ENCODE assay signal across 8 cellular contexts in the genomic region with DNA sequence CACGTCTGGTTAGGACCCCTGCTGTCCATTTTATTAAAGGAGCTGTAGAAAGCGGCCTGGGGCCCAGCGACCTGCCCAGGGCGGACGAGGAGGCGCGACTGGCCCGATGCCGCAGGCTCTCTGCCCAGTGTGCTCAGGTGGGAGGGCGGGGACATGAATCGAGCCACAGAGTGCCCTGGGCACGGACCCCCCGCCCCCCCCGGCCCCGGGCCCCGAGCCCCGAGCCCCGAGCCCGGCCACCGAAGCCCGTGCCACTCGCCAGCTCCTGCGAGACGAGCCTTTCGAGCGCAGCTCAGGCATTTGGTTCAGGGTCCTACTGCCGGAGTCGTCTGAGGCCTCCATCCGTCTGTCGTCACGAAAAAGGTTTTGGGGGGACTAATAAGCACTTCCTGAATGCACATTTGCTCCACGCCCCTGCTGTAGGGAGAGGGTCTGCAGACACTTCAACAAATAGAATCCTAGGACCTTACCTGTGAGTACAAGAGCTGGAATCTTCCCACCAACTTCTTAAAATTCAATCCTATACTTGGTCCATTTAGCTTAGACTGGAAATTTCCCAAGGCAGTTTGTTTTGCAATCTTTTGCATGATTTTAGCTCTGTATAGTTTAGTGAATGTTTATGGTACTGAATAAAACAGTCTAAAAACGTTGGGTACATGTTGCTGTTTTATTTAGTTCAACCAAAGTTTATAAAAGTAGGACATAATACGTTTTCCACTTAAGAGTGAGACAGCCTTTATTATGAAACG. TPM values are rescaled to one million over a fixed set of nuclear protein-coding genes. Genes with fewer than 3 reads are reported as not detected.
DNase-seq lines count a peak whose midpoint lies in the region; ATAC-seq and TF ChIP-seq lines count a peak whose summit lies in the region.

No MANE protein-coding gene starts in this region.

- H3K36me3 ChIP-seq in GM23338 (ENCODE audit: insufficient read depth): no peaks in the 10 kb centered on the region
- H3K36me3 ChIP-seq in Loucy (ENCODE audit: insufficient read depth, low read length): no peaks in the 10 kb centered on the region
- no peaks in the 10 kb centered on the region for H3K36me3 ChIP-seq in iPS-18a (ENCODE audit: control insufficient read depth, low read depth, low read length)
- no peaks in the 10 kb centered on the region for H3K36me3 ChIP-seq in spleen

- H3K4me1 Mint-ChIP-seq in GM23338: peaks cover 30% of the 10 kb centered on the region
- H3K4me1 Mint-ChIP-seq in activated naive CD8-positive, alpha-beta T cell treated with anti-CD3 and anti-CD28 coated beads, Interleukin-2, amount 10 ng/mL, durations not matched to agents 7 days and 5 days: peaks cover 40% of the 10 kb centered on the region

- TF ChIP-seq POLR2A in spleen (IDR thresholded peaks at IDR 0.05): no peak

- H2AFZ ChIP-seq in GM23338 (peak overlapping the region; percentile 99), Loucy (ENCODE audit: low read length) (peak overlapping the region; percentile 79; the same call in 1 of the 2 replicates)

- no peaks in the 10 kb centered on the region for H3K9me3 Mint-ChIP-seq in GM23338
- H3K9me3 Mint-ChIP-seq in activated naive CD8-positive, alpha-beta T cell treated with anti-CD3 and anti-CD28 coated beads, Interleukin-2, amount 10 ng/mL, durations not matched to agents 7 days and 5 days: no peaks in the 10 kb centered on the region

- intact Hi-C loops in spleen (cut with DNase I; ENCODE audit: low total_unique reads): no loop called here

- H3K4me2 ChIP-seq in GM23338 (peak overlapping the region; percentile 95), Loucy (ENCODE audit: low read depth, low read length, poor library complexity, severe bottlenecking) (peak overlapping the region; percentile 81)

- H3K9me2 ChIP-seq in GM23338 (ENCODE audit: insufficient read depth) (no peaks in the 10 kb centered on the region), Loucy (replicated peaks; ENCODE audit: low read depth, low read length) (no peaks in the 10 kb centered on the region)

- H3K4me3 ChIP-seq in GM12865 (ENCODE audit: low read depth, low read length) (peak overlapping the region; percentile 93), GM23338 (peak overlapping the region; percentile 98), Loucy (ENCODE audit: low read length, poor library complexity, severe bottlenecking) (peak overlapping the region; percentile 98), iPS-18a (ENCODE audit: low read length) (peak overlapping the region; percentile 92), spleen (peak overlapping the region; percentile 75 to 90 (median 84))

- peak overlapping the region; percentile 98 for H3K4me3 Mint-ChIP-seq in GM23338
- peak overlapping the region; percentile 97 for H3K4me3 Mint-ChIP-seq in activated naive CD8-positive, alpha-beta T cell treated with anti-CD3 and anti-CD28 coated beads, Interleukin-2, amount 10 ng/mL, durations not matched to agents 7 days and 5 days

- H3K4me1 ChIP-seq in GM23338 (ENCODE audit: insufficient read depth) (peaks cover 23% of the 10 kb centered on the region), Loucy (ENCODE audit: insufficient read depth, low read length, poor library complexity, severe bottlenecking) (peaks cover 27% of the 10 kb centered on the region), iPS-18a (ENCODE audit: control insufficient read depth, low read depth, low read length) (peaks cover 16% of the 10 kb centered on the region), spleen (peaks cover 28 to 59% (median 50%) of the 10 kb centered on the region in 6 donors)

- H3K79me2 ChIP-seq in GM23338 (replicated peaks; ENCODE audit: insufficient read depth) (peaks cover 54% of the 10 kb centered on the region), Loucy (ENCODE audit: insufficient read depth, low read length) (peaks cover 57% of the 10 kb centered on the region)

- ATAC-seq in GM23338: peak; percentile 62
- peak; percentile 29 for ATAC-seq in activated naive CD8-positive, alpha-beta T cell treated with anti-CD3 and anti-CD28 coated beads, Interleukin-2, amount 10 ng/mL, durations not matched to agents 7 days and 5 days (ENCODE audit: low read depth)

- peaks cover 18% of the 10 kb centered on the region for H3F3A ChIP-seq in GM23338 (replicated peaks; ENCODE audit: low read depth)
- 0 out of 2 replicates have a peak, but pooled peaks cover 6% of the 10 kb centered on the region for H3F3A ChIP-seq in Loucy (ENCODE audit: low read depth)

- WGBS in spleen, 5 donors: 2 to 8% (median 3%) methylated on average over 7 to 35 of the region's 35 CpGs

- H4K20me1 ChIP-seq in GM23338 (replicated peaks; ENCODE audit: insufficient read depth) (peaks cover 29% of the 10 kb centered on the region), Loucy (ENCODE audit: insufficient read depth, low read length, poor library complexity, severe bottlenecking) (peaks cover 33% of the 10 kb centered on the region)

- peak overlapping the region; percentile 99 for H3K27ac ChIP-seq in GM23338 (ENCODE audit: low read depth)
- peak overlapping the region; percentile 87 for H3K27ac ChIP-seq in iPS-18a (ENCODE audit: low read length)
- H3K27ac ChIP-seq in spleen: peak overlapping the region; percentile 87 to 99 (median 98)

- no peak for TF ChIP-seq CTCF in GM12865 (IDR thresholded peaks at IDR 0.05; ENCODE audit: insufficient read depth, low read depth, low read length, missing control alignments)
- TF ChIP-seq CTCF in GM23338 (conservative IDR thresholded peaks at IDR 0.05; ENCODE audit: low read depth in 2 of 2): no peak
- TF ChIP-seq CTCF in Loucy (conservative IDR thresholded peaks at IDR 0.05; ENCODE audit: low read length): no peak
- peak in 1 of 11 experiments; percentile 0 for TF ChIP-seq CTCF in spleen (IDR thresholded peaks at IDR 0.05 in 8 of 11, conservative IDR thresholded peaks at IDR 0.05 in 3 of 11)
- TF ChIP-seq CTCF in GM10266 (IDR thresholded peaks at IDR 0.05; ENCODE audit: control insufficient read depth, insufficient read depth, low read depth, missing control alignments): no peak

- H3K9ac ChIP-seq in Loucy (ENCODE audit: low read depth, low read length, poor library complexity, severe bottlenecking) (peak overlapping the region; percentile 94), iPS-18a (ENCODE audit: low read length) (peak overlapping the region; percentile 78)

- POLR2A ChIA-PET in activated naive CD8-positive, alpha-beta T cell treated with anti-CD3 and anti-CD28 coated beads, Interleukin-2, amount 10 ng/mL, durations not matched to agents 7 days and 5 days (lab: Charles Lee): interaction anchor here (0.5 to 3.1 kb wide), 27 partner anchors 8 to 851 kb away, joined by 3 to 38 read pairs (median 4); a partner anchor contains a TSS

- peaks cover 6% of the 10 kb centered on the region for H3K36me3 Mint-ChIP-seq in GM23338 (ENCODE audit: low read depth)
- peaks cover 19% of the 10 kb centered on the region for H3K36me3 Mint-ChIP-seq in activated naive CD8-positive, alpha-beta T cell treated with anti-CD3 and anti-CD28 coated beads, Interleukin-2, amount 10 ng/mL, durations not matched to agents 7 days and 5 days

- H3K27ac Mint-ChIP-seq in GM23338: peak overlapping the region; percentile 99
- peak overlapping the region; percentile 94 for H3K27ac Mint-ChIP-seq in activated naive CD8-positive, alpha-beta T cell treated with anti-CD3 and anti-CD28 coated beads, Interleukin-2, amount 10 ng/mL, durations not matched to agents 7 days and 5 days

- DNase-seq in GM12865 (ENCODE audit: low read depth): peak; percentile 56
- DNase-seq in GM23338 (ENCODE audit: low spot score): no peak
- no peak for DNase-seq in activated naive CD8-positive, alpha-beta T cell treated with anti-CD3 and anti-CD28 coated beads, Interleukin-2, amount 10 ng/mL, durations not matched to agents 7 days and 5 days
- no peak for DNase-seq in spleen
- DNase-seq in GM10266 (ENCODE audit: extremely low spot score): no peak
- DNase-seq in hepatic stellate cell (ENCODE audit: low spot score): no peak

- H3K9me3 ChIP-seq in Loucy (ENCODE audit: insufficient read depth, low read depth, low read length) (no peaks in the 10 kb centered on the region), iPS-18a (ENCODE audit: control insufficient read depth, low read depth, low read length) (no peaks in the 10 kb centered on the region), spleen (no peaks in the 10 kb centered on the region)

- no peaks in the 10 kb centered on the region for H3K27me3 ChIP-seq in GM23338 (ENCODE audit: insufficient read depth)
- no peaks in the 10 kb centered on the region for H3K27me3 ChIP-seq in Loucy (ENCODE audit: insufficient read depth, low read length, poor library complexity, severe bottlenecking)
- H3K27me3 ChIP-seq in iPS-18a (ENCODE audit: control insufficient read depth, insufficient read depth, low read length): no peaks in the 10 kb centered on the region
- H3K27me3 ChIP-seq in spleen (replicated peaks in 1 of 7): no peaks in the 10 kb centered on the region

- H3K27me3 Mint-ChIP-seq in GM23338 (ENCODE audit: insufficient read depth, low read depth, poor library complexity): peaks cover 5% of the 10 kb centered on the region
- H3K27me3 Mint-ChIP-seq in activated naive CD8-positive, alpha-beta T cell treated with anti-CD3 and anti-CD28 coated beads, Interleukin-2, amount 10 ng/mL, durations not matched to agents 7 days and 5 days: no peaks in the 10 kb centered on the region

TF ChIP-seq in GM23338, 12 proteins besides CTCF, POLR2A, EP300 and RAD21 (continues in another document):
- TF ChIP-seq ZNF331 (CRISPR knock-in tag; IDR thresholded peaks at IDR 0.05; ENCODE audit: low read depth) (no peak), ZNF114 (CRISPR knock-in tag; IDR thresholded peaks at IDR 0.05) (no peak), JUNB (IDR thresholded peaks at IDR 0.05; ENCODE audit: unreplicated experiment) (no peak)

RNA-seq across cellular contexts. Expression of a gene that starts 0.7 kb away (rescaled TPM):
- total RNA-seq in GM23338 (2014; rRNA removed; shearing (Covaris generic)): 23.5 and 24.7 TPM in 2 replicates
- polyA plus RNA-seq in GM23338 (2016; fragmentation: Nextera tagmentation; extraction: Ambion mirVana) (6.1 and 8.3 TPM in 2 replicates), spleen (10 to 100 TPM in 1 of 3 donors, 1 to 10 TPM in 2; 9.4 to 10.6 (median 9.4) TPM)
- total RNA-seq in activated naive CD8-positive, alpha-beta T cell treated with anti-CD3 and anti-CD28 coated beads, Interleukin-2, amount 10 ng/mL, durations not matched to agents 7 days and 5 days: 10 to 100 TPM; 24.7 to 25.3 TPM
- total RNA-seq in spleen: 10 to 100 TPM; 27.4 to 54.0 (median 44.4) TPM
